ENCODE assay signal across 24 cellular contexts in genomic region chr1:9611716-9612115, GRCh38.
"Had no signal": no experiment of that assay in that cellular context is flagged by ENCODE, and none has a peak within 500 bp of the region (broad histone marks: within the 10 kb centered on the region; RNA-seq: fewer than 3 reads in every experiment).

No MANE protein-coding gene starts in this region.

- H3K4me1 ChIP-seq: colonic mucosa, foreskin keratinocyte had no signal

- H3K9me3 ChIP-seq: colonic mucosa, esophagus muscularis mucosa, esophagus squamous epithelium, gastrocnemius medialis, gastroesophageal sphincter, heart left ventricle, heart right ventricle had no signal

- ATAC-seq: effector memory CD8-positive, alpha-beta T cell; esophagus mucosa; foreskin keratinocyte; gastrocnemius medialis; gastroesophageal sphincter; heart left ventricle; heart right ventricle had no signal

- DNase-seq: colonic mucosa; cortex of kidney; dermis blood vessel endothelial cell; dorsolateral prefrontal cortex; effector CD4-positive, alpha-beta T cell; effector CD8-positive, alpha-beta T cell; effector memory CD4-positive, alpha-beta T cell; effector memory CD8-positive, alpha-beta T cell; endodermal cell; erythroblast; esophagus squamous epithelium; foreskin fibroblast; foreskin keratinocyte; foreskin melanocyte; gastrocnemius medialis; glutamatergic neuron; head of caudate nucleus; heart right ventricle had no signal

- H3K36me3 ChIP-seq: colonic mucosa had no signal

- H3K4me3 ChIP-seq: colonic mucosa, coronary artery, dorsolateral prefrontal cortex, esophagus muscularis mucosa, esophagus squamous epithelium, gastrocnemius medialis, gastroesophageal sphincter, heart left ventricle, heart right ventricle had no signal

- H3K27ac ChIP-seq: colonic mucosa, coronary artery, dorsolateral prefrontal cortex, epithelial cell of prostate, esophagus muscularis mucosa, esophagus squamous epithelium, foreskin keratinocyte, gastrocnemius medialis, gastroesophageal sphincter, heart left ventricle, heart right ventricle had no signal

- H3K27me3 ChIP-seq: colonic mucosa, dorsolateral prefrontal cortex, esophagus muscularis mucosa, esophagus squamous epithelium, foreskin keratinocyte, gastrocnemius medialis, gastroesophageal sphincter, heart left ventricle, heart right ventricle had no signal
